8 cellular contexts compared by ENCODE assay signal in the genomic region with DNA sequence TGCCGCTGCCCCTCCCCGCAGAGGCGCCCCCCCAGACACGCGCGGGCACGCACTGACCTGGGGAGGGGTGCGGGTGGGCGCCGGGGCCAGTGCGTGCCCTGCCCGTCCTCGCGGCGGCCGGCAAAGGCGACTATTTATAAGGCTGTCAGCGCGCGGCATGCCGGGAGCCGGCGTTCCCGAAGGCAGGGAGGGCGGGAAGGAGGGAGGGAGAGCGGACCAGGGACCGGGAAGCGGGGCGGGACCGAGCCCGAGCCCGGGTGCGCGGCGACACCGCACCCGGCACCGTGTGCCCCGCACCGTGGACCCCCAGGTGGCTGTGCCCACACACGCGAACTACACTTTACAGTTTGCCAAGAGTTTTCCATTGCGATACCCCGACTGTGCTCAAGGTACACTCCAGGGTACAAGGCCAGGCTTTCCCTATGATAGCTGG. TPM values are rescaled to one million over a fixed set of nuclear protein-coding genes. Genes with fewer than 3 reads are reported as not detected.
DNase-seq lines count a peak whose midpoint lies in the region; ATAC-seq and TF ChIP-seq lines count a peak whose summit lies in the region.

A gene with protein sequence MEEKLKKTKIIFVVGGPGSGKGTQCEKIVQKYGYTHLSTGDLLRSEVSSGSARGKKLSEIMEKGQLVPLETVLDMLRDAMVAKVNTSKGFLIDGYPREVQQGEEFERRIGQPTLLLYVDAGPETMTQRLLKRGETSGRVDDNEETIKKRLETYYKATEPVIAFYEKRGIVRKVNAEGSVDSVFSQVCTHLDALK (minus strand): TSS at position 110 of the 433 bp plus-strand sequence. CDS start 3,058 bp downstream, outside the sequence.

- intact Hi-C loops in activated T-helper 1 cell treated with anti-CD3 and anti-CD28 coated beads, Interleukin-12 subunit alpha, Interleukin-12 subunit beta, Interleukin-2, Interleukin-4 antibody, amounts not matched to agents 30 ng/mL and 10 ng/mL and 1 ng/mL, durations not matched to agents 14 hours and 24 hours and 36 hours (cut with micrococcal nuclease): no loop called here

- H3K27me3 Mint-ChIP-seq in activated T-helper 1 cell treated with anti-CD3 and anti-CD28 coated beads, Interleukin-12 subunit alpha, Interleukin-12 subunit beta, Interleukin-2, Interleukin-4 antibody, amounts not matched to agents 30 ng/mL and 10 ng/mL and 1 ng/mL, durations not matched to agents 14 hours and 24 hours and 36 hours (ENCODE audit: insufficient read depth): peaks cover 6% of the 10 kb centered on the region
- no peaks in the 10 kb centered on the region for H3K27me3 Mint-ChIP-seq in nephron progenitor cell (ENCODE audit: low read depth, poor library complexity)

- H3K4me1 Mint-ChIP-seq in activated T-helper 1 cell treated with anti-CD3 and anti-CD28 coated beads, Interleukin-12 subunit alpha, Interleukin-12 subunit beta, Interleukin-2, Interleukin-4 antibody, amounts not matched to agents 30 ng/mL and 10 ng/mL and 1 ng/mL, durations not matched to agents 14 hours and 24 hours and 36 hours (ENCODE audit: low read depth): peaks cover 5% of the 10 kb centered on the region
- H3K4me1 Mint-ChIP-seq in nephron progenitor cell: peaks cover 50% of the 10 kb centered on the region

- no peaks in the 10 kb centered on the region for H3K9me3 Mint-ChIP-seq in activated T-helper 1 cell treated with anti-CD3 and anti-CD28 coated beads, Interleukin-12 subunit alpha, Interleukin-12 subunit beta, Interleukin-2, Interleukin-4 antibody, amounts not matched to agents 30 ng/mL and 10 ng/mL and 1 ng/mL, durations not matched to agents 14 hours and 24 hours and 36 hours
- H3K9me3 Mint-ChIP-seq in nephron progenitor cell: no peaks in the 10 kb centered on the region

- H3K36me3 Mint-ChIP-seq in activated T-helper 1 cell treated with anti-CD3 and anti-CD28 coated beads, Interleukin-12 subunit alpha, Interleukin-12 subunit beta, Interleukin-2, Interleukin-4 antibody, amounts not matched to agents 30 ng/mL and 10 ng/mL and 1 ng/mL, durations not matched to agents 14 hours and 24 hours and 36 hours (ENCODE audit: low read depth): peaks cover 9% of the 10 kb centered on the region
- H3K36me3 Mint-ChIP-seq in nephron progenitor cell (ENCODE audit: low read depth): peaks cover 5% of the 10 kb centered on the region

- TF ChIP-seq CTCF in nephron progenitor cell (IDR thresholded peaks at IDR 0.05): no peak

- H3K27ac Mint-ChIP-seq in activated T-helper 1 cell treated with anti-CD3 and anti-CD28 coated beads, Interleukin-12 subunit alpha, Interleukin-12 subunit beta, Interleukin-2, Interleukin-4 antibody, amounts not matched to agents 30 ng/mL and 10 ng/mL and 1 ng/mL, durations not matched to agents 14 hours and 24 hours and 36 hours: no peak within 1 kb of the TSS
- peak within 1 kb of the TSS; percentile 55 for H3K27ac Mint-ChIP-seq in nephron progenitor cell

- H3K4me3 Mint-ChIP-seq in activated T-helper 1 cell treated with anti-CD3 and anti-CD28 coated beads, Interleukin-12 subunit alpha, Interleukin-12 subunit beta, Interleukin-2, Interleukin-4 antibody, amounts not matched to agents 30 ng/mL and 10 ng/mL and 1 ng/mL, durations not matched to agents 14 hours and 24 hours and 36 hours: peak within 1 kb of the TSS; percentile 19
- H3K4me3 Mint-ChIP-seq in nephron progenitor cell: peak within 1 kb of the TSS; percentile 79

- DNase-seq in DMS53 (lab: John Stamatoyannopoulos, UW) (peak; percentile 88), NCI-H1105 treated with DMSO at 0.1 percent for 48 hours (lab: John Stamatoyannopoulos, UW) (peak; percentile 42), glomerular endothelial cell (ENCODE audit: extremely low read depth, low read depth, low spot score) (no peak), nephron progenitor cell (peak; percentile 76)
- DNase-seq in activated T-helper 1 cell treated with anti-CD3 and anti-CD28 coated beads, Interleukin-12 subunit alpha, Interleukin-12 subunit beta, Interleukin-2, Interleukin-4 antibody, amounts not matched to agents 30 ng/mL and 10 ng/mL and 1 ng/mL, durations not matched to agents 14 hours and 24 hours and 36 hours (ENCODE audit: low spot score): no peak
- DNase-seq in stimulated activated CD4-positive, alpha-beta T cell treated with anti-CD3 and anti-CD28 coated beads, Interleukin-12 subunit alpha, Interleukin-12 subunit beta, amount 100 ng/mL, for 4 hours: no peak

- ATAC-seq in GM21528 (IDR thresholded peaks at IDR 0.05; ENCODE audit: low FRiP score, unreplicated experiment) (no peak), HG03571 (IDR thresholded peaks at IDR 0.05; ENCODE audit: unreplicated experiment) (no peak)

RNA-seq across cellular contexts. Expression of the gene that starts here (rescaled TPM):
- 17.2 and 20.8 TPM in 2 replicates for total RNA-seq in activated T-helper 1 cell treated with anti-CD3 and anti-CD28 coated beads, Interleukin-12 subunit alpha, Interleukin-12 subunit beta, Interleukin-2, Interleukin-4 antibody, amounts not matched to agents 30 ng/mL and 10 ng/mL and 1 ng/mL, durations not matched to agents 14 hours and 24 hours and 36 hours
- total RNA-seq in glomerular endothelial cell: 80.6 and 88.4 TPM in 2 replicates

Comparison
In these comparisons a context has a peak if more than half of its experiments do, and no peak if none do; other contexts are left out.
1. DNase-seq: peak in DMS53 (single experiment), NCI-H1105 treated with DMSO at 0.1 percent for 48 hours (single experiment) and nephron progenitor cell (single experiment); none in activated T-helper 1 cell treated with anti-CD3 and anti-CD28 coated beads, Interleukin-12 subunit alpha, Interleukin-12 subunit beta, Interleukin-2, Interleukin-4 antibody, amounts not matched to agents 30 ng/mL and 10 ng/mL and 1 ng/mL, durations not matched to agents 14 hours and 24 hours and 36 hours (single experiment), glomerular endothelial cell (single experiment) and stimulated activated CD4-positive, alpha-beta T cell treated with anti-CD3 and anti-CD28 coated beads, Interleukin-12 subunit alpha, Interleukin-12 subunit beta, amount 100 ng/mL, for 4 hours (single experiment).